In the genomic region with DNA sequence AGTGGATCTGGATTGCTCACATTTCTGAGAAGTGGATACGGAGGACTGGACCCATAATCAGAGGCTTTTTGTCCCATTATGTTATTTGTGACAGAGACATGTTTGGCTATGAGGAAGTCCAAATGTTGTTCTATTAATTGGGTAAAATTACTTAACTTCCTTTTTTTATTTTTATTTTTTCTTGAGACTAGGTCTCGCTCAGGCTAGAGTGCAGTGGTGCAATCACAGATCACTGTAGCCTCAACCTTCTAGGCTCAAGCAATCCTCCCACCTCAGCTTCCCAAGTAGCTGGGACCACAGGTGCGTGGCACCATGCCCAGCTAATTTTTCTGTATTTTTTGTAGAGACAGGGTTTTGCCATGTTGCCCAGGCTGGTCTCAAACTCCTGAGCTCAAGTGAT, we compare ENCODE assay signal across 15 cellular contexts.
"Had no signal": no experiment of that assay in that cellular context is flagged by ENCODE, and none has a peak within 500 bp of the region (broad histone marks: within the 10 kb centered on the region; RNA-seq: fewer than 3 reads in every experiment).

No MANE protein-coding gene starts in this region.

- H3K9me3 ChIP-seq: adrenal gland, colonic mucosa, heart left ventricle, mucosa of descending colon, psoas muscle, right lobe of liver, upper lobe of left lung had no signal

- H3K4me1 ChIP-seq: adrenal gland, colonic mucosa, psoas muscle, right lobe of liver, upper lobe of left lung had no signal

- H3K4me1 Mint-ChIP-seq: activated CD4-positive, alpha-beta T cell treated with anti-CD3 and anti-CD28 coated beads, Interleukin-2, amount 10 ng/mL, durations not matched to agents 24 days and 14 days had no signal

- ATAC-seq: heart left ventricle; mucosa of descending colon; natural killer cell treated with Interleukin-12 subunit alpha and Interleukin-12 subunit beta and Interleukin-15 and Interleukin-18, amount 100 ng/mL, for 72 hours; psoas muscle; stimulated activated naive CD8-positive, alpha-beta T cell treated with anti-CD3 and anti-CD28 coated beads, Interleukin-15, Interleukin-2, amounts not matched to agents 100 U/mL and 50 U/mL, for 24 hours had no signal

- H3K27ac ChIP-seq: adrenal gland, colonic mucosa, heart left ventricle, psoas muscle, right lobe of liver, upper lobe of left lung had no signal

- H3K36me3 ChIP-seq: adrenal gland, colonic mucosa, right lobe of liver had no signal

- H3K36me3 Mint-ChIP-seq: natural killer cell treated with Interleukin-12 subunit alpha and Interleukin-12 subunit beta and Interleukin-15 and Interleukin-18, amount 100 ng/mL, for 72 hours had no signal

- H3K4me3 Mint-ChIP-seq: activated CD4-positive, alpha-beta T cell treated with anti-CD3 and anti-CD28 coated beads, Interleukin-2, amount 10 ng/mL, durations not matched to agents 24 days and 14 days; natural killer cell treated with Interleukin-12 subunit alpha and Interleukin-12 subunit beta and Interleukin-15 and Interleukin-18, amount 100 ng/mL, for 72 hours had no signal

- DNase-seq: activated CD4-positive, alpha-beta T cell treated with anti-CD3 and anti-CD28 coated beads, Interleukin-2, amount 10 ng/mL, durations not matched to agents 24 days and 14 days; activated CD8-positive, alpha-beta memory T cell treated with anti-CD3 and anti-CD28 coated beads for 24 hours; activated naive CD4-positive, alpha-beta T cell treated with anti-CD3 and anti-CD28 coated beads, Interleukin-2, amount 50 U/mL, for 16 hours; adrenal gland; colonic mucosa; effector CD4-positive, alpha-beta T cell; foreskin melanocyte; heart left ventricle; mucosa of descending colon; psoas muscle; right lobe of liver; stimulated activated naive CD8-positive, alpha-beta T cell treated with anti-CD3 and anti-CD28 coated beads, Interleukin-15, Interleukin-2, amounts not matched to agents 100 U/mL and 50 U/mL, for 24 hours; T1000 had no signal

- H3K27me3 ChIP-seq: adrenal gland, colonic mucosa, heart left ventricle, right lobe of liver, upper lobe of left lung had no signal

- H3K4me3 ChIP-seq: adrenal gland, colonic mucosa, heart left ventricle, mucosa of descending colon, psoas muscle, right lobe of liver, upper lobe of left lung had no signal

- H3K27me3 Mint-ChIP-seq: natural killer cell treated with Interleukin-12 subunit alpha and Interleukin-12 subunit beta and Interleukin-15 and Interleukin-18, amount 100 ng/mL, for 72 hours had no signal

- H3K9me3 Mint-ChIP-seq: activated CD4-positive, alpha-beta T cell treated with anti-CD3 and anti-CD28 coated beads, Interleukin-2, amount 10 ng/mL, durations not matched to agents 24 days and 14 days; natural killer cell treated with Interleukin-12 subunit alpha and Interleukin-12 subunit beta and Interleukin-15 and Interleukin-18, amount 100 ng/mL, for 72 hours had no signal

- H3K27ac Mint-ChIP-seq: activated CD4-positive, alpha-beta T cell treated with anti-CD3 and anti-CD28 coated beads, Interleukin-2, amount 10 ng/mL, durations not matched to agents 24 days and 14 days; natural killer cell treated with Interleukin-12 subunit alpha and Interleukin-12 subunit beta and Interleukin-15 and Interleukin-18, amount 100 ng/mL, for 72 hours had no signal
